Comparison of ENCODE assay signal across 1 cellular context in the genomic region with DNA sequence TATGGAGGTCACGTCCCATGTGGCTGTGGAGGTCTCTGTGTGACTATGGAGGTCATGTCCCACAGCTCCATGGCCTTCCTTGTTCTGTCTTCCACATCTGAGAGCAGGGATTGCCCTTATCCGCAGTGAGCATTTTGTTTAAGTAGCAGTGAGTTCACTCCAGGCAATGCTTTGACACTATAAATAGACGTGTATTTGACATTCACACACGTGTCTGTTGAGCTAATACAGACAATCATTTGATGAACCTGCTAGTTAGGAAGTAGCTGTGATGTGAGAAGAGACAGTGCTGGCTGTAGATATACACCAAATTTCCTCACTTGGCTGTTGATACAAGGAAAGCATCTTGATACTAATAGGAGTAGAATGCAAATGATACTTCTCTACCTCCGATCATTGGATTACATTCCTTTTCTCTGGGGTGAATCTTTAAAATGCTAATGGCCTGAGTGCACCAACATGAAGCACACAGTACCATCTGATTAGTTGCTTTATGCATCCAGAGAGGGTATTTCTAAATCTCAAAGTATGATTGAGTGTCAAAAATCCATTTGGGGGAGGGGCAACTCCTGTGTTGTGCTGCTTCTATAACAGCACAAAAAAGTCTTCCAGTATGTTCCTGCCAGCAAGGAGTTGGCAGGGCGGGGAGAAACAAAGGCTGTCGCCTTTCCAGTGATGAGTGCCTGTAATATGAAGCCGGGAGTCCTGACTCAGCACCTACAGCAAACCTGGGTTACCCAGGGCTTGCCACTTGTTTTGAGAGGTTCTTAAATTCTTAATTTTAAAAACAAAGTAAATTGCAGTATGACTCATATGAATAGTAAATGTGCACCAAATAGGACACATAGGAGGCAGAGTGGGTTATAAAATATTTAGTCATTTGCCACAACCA.
TF ChIP-seq lines count a peak whose summit lies in the region.

No MANE protein-coding gene starts in this region.

TF ChIP-seq in HEK293, 187 proteins besides CTCF, POLR2A, EP300 and RAD21 (continued from another document and continues in another):
- no peak for TF ChIP-seq ZSCAN4 (tag by site-specific recombination; IDR thresholded peaks at IDR 0.05)
- TF ChIP-seq ZNF169 (tag by site-specific recombination; IDR thresholded peaks at IDR 0.05): no peak
- no peak for TF ChIP-seq ZNF266 (tag by site-specific recombination; IDR thresholded peaks at IDR 0.05; ENCODE audit: low read depth)
- no peak for TF ChIP-seq ZNF664 (tag by site-specific recombination; IDR thresholded peaks at IDR 0.05)
- no peak for TF ChIP-seq ZNF518A (tag by site-specific recombination; conservative IDR thresholded peaks at IDR 0.05; ENCODE audit: low read depth)
- TF ChIP-seq ELK4 (IDR thresholded peaks at IDR 0.05; ENCODE audit: borderline replicate concordance, low read depth, low read length): no peak
- no peak for TF ChIP-seq ZNF48 (tag by site-specific recombination; IDR thresholded peaks at IDR 0.05)
- no peak for TF ChIP-seq ZNF350 (tag by site-specific recombination; IDR thresholded peaks at IDR 0.05)
- TF ChIP-seq MYNN (tag by site-specific recombination; IDR thresholded peaks at IDR 0.05; ENCODE audit: borderline replicate concordance): no peak
- TF ChIP-seq ZNF768 (tag by site-specific recombination; IDR thresholded peaks at IDR 0.05): no peak
- TF ChIP-seq, protein P1, sequence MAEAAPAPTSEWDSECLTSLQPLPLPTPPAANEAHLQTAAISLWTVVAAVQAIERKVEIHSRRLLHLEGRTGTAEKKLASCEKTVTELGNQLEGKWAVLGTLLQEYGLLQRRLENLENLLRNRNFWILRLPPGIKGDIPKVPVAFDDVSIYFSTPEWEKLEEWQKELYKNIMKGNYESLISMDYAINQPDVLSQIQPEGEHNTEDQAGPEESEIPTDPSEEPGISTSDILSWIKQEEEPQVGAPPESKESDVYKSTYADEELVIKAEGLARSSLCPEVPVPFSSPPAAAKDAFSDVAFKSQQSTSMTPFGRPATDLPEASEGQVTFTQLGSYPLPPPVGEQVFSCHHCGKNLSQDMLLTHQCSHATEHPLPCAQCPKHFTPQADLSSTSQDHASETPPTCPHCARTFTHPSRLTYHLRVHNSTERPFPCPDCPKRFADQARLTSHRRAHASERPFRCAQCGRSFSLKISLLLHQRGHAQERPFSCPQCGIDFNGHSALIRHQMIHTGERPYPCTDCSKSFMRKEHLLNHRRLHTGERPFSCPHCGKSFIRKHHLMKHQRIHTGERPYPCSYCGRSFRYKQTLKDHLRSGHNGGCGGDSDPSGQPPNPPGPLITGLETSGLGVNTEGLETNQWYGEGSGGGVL (tag by site-specific recombination; IDR thresholded peaks at IDR 0.05): no peak
- TF ChIP-seq ZNF37A (tag by site-specific recombination; IDR thresholded peaks at IDR 0.05): no peak
- TF ChIP-seq ZNF544 (tag by site-specific recombination; IDR thresholded peaks at IDR 0.05): no peak
- peak; percentile 67; the same call in 1 of the 2 replicates for TF ChIP-seq ZNF366 (tag by site-specific recombination; conservative IDR thresholded peaks at IDR 0.05)
- no peak for TF ChIP-seq TSHZ1 (tag by site-specific recombination; IDR thresholded peaks at IDR 0.05; ENCODE audit: borderline replicate concordance)
- no peak for TF ChIP-seq ZNF202 (tag by site-specific recombination; IDR thresholded peaks at IDR 0.05; ENCODE audit: borderline replicate concordance)
- no peak for TF ChIP-seq ZNF16 (tag by site-specific recombination; IDR thresholded peaks at IDR 0.05; ENCODE audit: low read depth)
- TF ChIP-seq, protein P2, sequence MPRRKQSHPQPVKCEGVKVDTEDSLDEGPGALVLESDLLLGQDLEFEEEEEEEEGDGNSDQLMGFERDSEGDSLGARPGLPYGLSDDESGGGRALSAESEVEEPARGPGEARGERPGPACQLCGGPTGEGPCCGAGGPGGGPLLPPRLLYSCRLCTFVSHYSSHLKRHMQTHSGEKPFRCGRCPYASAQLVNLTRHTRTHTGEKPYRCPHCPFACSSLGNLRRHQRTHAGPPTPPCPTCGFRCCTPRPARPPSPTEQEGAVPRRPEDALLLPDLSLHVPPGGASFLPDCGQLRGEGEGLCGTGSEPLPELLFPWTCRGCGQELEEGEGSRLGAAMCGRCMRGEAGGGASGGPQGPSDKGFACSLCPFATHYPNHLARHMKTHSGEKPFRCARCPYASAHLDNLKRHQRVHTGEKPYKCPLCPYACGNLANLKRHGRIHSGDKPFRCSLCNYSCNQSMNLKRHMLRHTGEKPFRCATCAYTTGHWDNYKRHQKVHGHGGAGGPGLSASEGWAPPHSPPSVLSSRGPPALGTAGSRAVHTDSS (tag by site-specific recombination; IDR thresholded peaks at IDR 0.05): no peak
- TF ChIP-seq ZBTB1 (tag by site-specific recombination; IDR thresholded peaks at IDR 0.05): no peak
- peak; percentile 63; the same call in 1 of the 2 replicates for TF ChIP-seq ZNF394 (tag by site-specific recombination; IDR thresholded peaks at IDR 0.05; ENCODE audit: borderline replicate concordance)
- TF ChIP-seq KLF7 (tag by site-specific recombination; IDR thresholded peaks at IDR 0.05; ENCODE audit: borderline replicate concordance): no peak
- TF ChIP-seq EGR2 (tag by site-specific recombination; IDR thresholded peaks at IDR 0.05; ENCODE audit: low read depth): no peak
- TF ChIP-seq ZNF76 (tag by site-specific recombination; IDR thresholded peaks at IDR 0.05; ENCODE audit: borderline replicate concordance, low read depth): no peak
- no peak for TF ChIP-seq ZFP41 (tag by site-specific recombination; IDR thresholded peaks at IDR 0.05; ENCODE audit: borderline replicate concordance)
- TF ChIP-seq, protein P3, sequence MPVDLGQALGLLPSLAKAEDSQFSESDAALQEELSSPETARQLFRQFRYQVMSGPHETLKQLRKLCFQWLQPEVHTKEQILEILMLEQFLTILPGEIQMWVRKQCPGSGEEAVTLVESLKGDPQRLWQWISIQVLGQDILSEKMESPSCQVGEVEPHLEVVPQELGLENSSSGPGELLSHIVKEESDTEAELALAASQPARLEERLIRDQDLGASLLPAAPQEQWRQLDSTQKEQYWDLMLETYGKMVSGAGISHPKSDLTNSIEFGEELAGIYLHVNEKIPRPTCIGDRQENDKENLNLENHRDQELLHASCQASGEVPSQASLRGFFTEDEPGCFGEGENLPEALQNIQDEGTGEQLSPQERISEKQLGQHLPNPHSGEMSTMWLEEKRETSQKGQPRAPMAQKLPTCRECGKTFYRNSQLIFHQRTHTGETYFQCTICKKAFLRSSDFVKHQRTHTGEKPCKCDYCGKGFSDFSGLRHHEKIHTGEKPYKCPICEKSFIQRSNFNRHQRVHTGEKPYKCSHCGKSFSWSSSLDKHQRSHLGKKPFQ (tag by site-specific recombination; IDR thresholded peaks at IDR 0.05): no peak
- peak; percentile 76 for TF ChIP-seq ZBTB8A (tag by site-specific recombination; IDR thresholded peaks at IDR 0.05)
- TF ChIP-seq ZNF692 (tag by site-specific recombination; IDR thresholded peaks at IDR 0.05): no peak
- no peak for TF ChIP-seq HIC1 (tag by site-specific recombination; IDR thresholded peaks at IDR 0.05)
- TF ChIP-seq REPIN1 (tag by site-specific recombination; IDR thresholded peaks at IDR 0.05; ENCODE audit: low read depth): no peak
- no peak for TF ChIP-seq ZBTB21 (tag by site-specific recombination; IDR thresholded peaks at IDR 0.05)
- TF ChIP-seq ZNF114 (tag by site-specific recombination; IDR thresholded peaks at IDR 0.05): no peak
- TF ChIP-seq ZNF239 (tag by site-specific recombination; IDR thresholded peaks at IDR 0.05): no peak
- TF ChIP-seq ZNF626 (tag by site-specific recombination; IDR thresholded peaks at IDR 0.05): no peak
